In the genomic region with DNA sequence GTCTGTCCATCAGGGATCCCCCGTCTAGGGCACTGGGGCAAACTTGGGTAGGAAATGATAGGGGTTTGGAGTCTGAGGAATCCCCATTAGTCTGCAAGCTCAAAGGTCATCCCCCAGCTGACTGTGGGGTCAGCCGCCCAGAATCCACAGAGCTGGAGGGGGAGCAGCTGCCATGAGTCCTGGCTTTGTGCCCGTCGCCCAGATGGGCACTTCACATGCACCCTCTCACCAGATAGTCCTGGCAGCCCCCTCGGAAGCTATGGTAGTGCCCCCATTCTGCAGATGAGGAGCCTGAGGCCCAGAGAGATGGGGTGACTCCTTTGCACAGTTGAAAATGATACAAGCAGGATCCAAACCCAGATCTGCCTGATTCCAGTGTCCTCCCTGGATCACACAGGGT, we compare ENCODE assay signal across 17 cellular contexts. TPM values are rescaled to one million over a fixed set of nuclear protein-coding genes. Genes with fewer than 3 reads are reported as not detected.
A peak's percentile ranks its signal among the peaks of the same experiment; 100 is the strongest.
DNase-seq lines count a peak whose midpoint lies in the region; ATAC-seq and TF ChIP-seq lines count a peak whose summit lies in the region.
"Had no signal": no experiment of that assay in that cellular context is flagged by ENCODE, and none has a peak within 500 bp of the region (broad histone marks: within the 10 kb centered on the region; RNA-seq: fewer than 3 reads in every experiment).

No MANE protein-coding gene starts in this region.

- intact Hi-C loops in ascending aorta (cut with DNase I) = no loop called here

- H3K27ac ChIP-seq in ascending aorta = peak overlapping the region; percentile 41 to 44
- H3K27ac ChIP-seq: 22Rv1 had no signal

- ATAC-seq in stimulated activated effector memory CD8-positive, alpha-beta T cell treated with anti-CD3 and anti-CD28 coated beads, Interleukin-12 subunit alpha, Interleukin-12 subunit beta, amount 100 ng/mL, for 72 hours = no peak
- ATAC-seq: CD8-positive, alpha-beta T cell; K562 had no signal

- no peak overlapping the region for H3K4me3 ChIP-seq in ascending aorta
- H3K4me3 ChIP-seq: BLaER1 treated with 17β-estradiol and CSF1 and Interleukin-3, amounts not matched to agents 10 nM and 100 nM; K562 had no signal

- H3K9me3 ChIP-seq in ascending aorta = no peaks in the 10 kb centered on the region
- H3K9me3 ChIP-seq: BLaER1 treated with 17β-estradiol and CSF1 and Interleukin-3, amounts not matched to agents 10 nM and 100 nM had no signal

- peaks cover 7% of the 10 kb centered on the region for H3K27me3 Mint-ChIP-seq in HFFc6 (ENCODE audit: insufficient read depth)

- peaks cover 9 to 20% of the 10 kb centered on the region in 2 donors for H3K4me1 ChIP-seq in ascending aorta

- DNase-seq in DMS 273 (lab: John Stamatoyannopoulos, UW; ENCODE audit: unreplicated experiment) = peak; percentile 19
- no peak for DNase-seq in DMS 273 treated with DMSO at 0.1 percent for 48 hours (lab: John Stamatoyannopoulos, UW)
- DNase-seq in HFFc6 = no peak
- no peak for DNase-seq in ascending aorta (ENCODE audit: low spot score in 2 of 2)
- no peak for DNase-seq in stimulated activated effector memory CD8-positive, alpha-beta T cell treated with anti-CD3 and anti-CD28 coated beads, Interleukin-12 subunit alpha, Interleukin-12 subunit beta, amount 100 ng/mL, for 72 hours (ENCODE audit: low spot score in 2 of 2)
- DNase-seq in GM19238 (ENCODE audit: insufficient read length, low spot score) = no peak
- no peak for DNase-seq in medulla oblongata (ENCODE audit: extremely low spot score)
- DNase-seq: COR-L47, DMS153, DMS79, GDM1, GOT3, H9 had no signal

- H3K36me3 Mint-ChIP-seq in HFFc6 (ENCODE audit: low read depth) = peaks cover 54% of the 10 kb centered on the region
- H3K36me3 Mint-ChIP-seq in stimulated activated effector memory CD8-positive, alpha-beta T cell treated with anti-CD3 and anti-CD28 coated beads, Interleukin-12 subunit alpha, Interleukin-12 subunit beta, amount 100 ng/mL, for 72 hours = peaks cover 52% of the 10 kb centered on the region

- H3K27ac Mint-ChIP-seq in HFFc6 = peak overlapping the region; percentile 36; the same call in 1 of the 2 replicates
- H3K27ac Mint-ChIP-seq in stimulated activated effector memory CD8-positive, alpha-beta T cell treated with anti-CD3 and anti-CD28 coated beads, Interleukin-12 subunit alpha, Interleukin-12 subunit beta, amount 100 ng/mL, for 72 hours = peak overlapping the region; percentile 54

- no peaks in the 10 kb centered on the region for H3K9me3 Mint-ChIP-seq in HFFc6
- H3K9me3 Mint-ChIP-seq in stimulated activated effector memory CD8-positive, alpha-beta T cell treated with anti-CD3 and anti-CD28 coated beads, Interleukin-12 subunit alpha, Interleukin-12 subunit beta, amount 100 ng/mL, for 72 hours = no peaks in the 10 kb centered on the region
- H3K9me3 Mint-ChIP-seq: CD8-positive, alpha-beta T cell; H9 had no signal

- peaks cover 57% of the 10 kb centered on the region for H3K4me1 Mint-ChIP-seq in HFFc6 (ENCODE audit: low read depth)
- H3K4me1 Mint-ChIP-seq in stimulated activated effector memory CD8-positive, alpha-beta T cell treated with anti-CD3 and anti-CD28 coated beads, Interleukin-12 subunit alpha, Interleukin-12 subunit beta, amount 100 ng/mL, for 72 hours = peaks cover 14% of the 10 kb centered on the region
- H3K4me1 Mint-ChIP-seq: H9 had no signal

- no peaks in the 10 kb centered on the region for H3K27me3 ChIP-seq in ascending aorta
- H3K27me3 ChIP-seq: BLaER1 treated with 17β-estradiol and CSF1 and Interleukin-3, amounts not matched to agents 10 nM and 100 nM had no signal

- no peak overlapping the region for H3K4me3 Mint-ChIP-seq in HFFc6
- no peak overlapping the region for H3K4me3 Mint-ChIP-seq in stimulated activated effector memory CD8-positive, alpha-beta T cell treated with anti-CD3 and anti-CD28 coated beads, Interleukin-12 subunit alpha, Interleukin-12 subunit beta, amount 100 ng/mL, for 72 hours
- H3K4me3 Mint-ChIP-seq: CD8-positive, alpha-beta T cell; H9 had no signal

- TF ChIP-seq CTCF in HFFc6 (IDR thresholded peaks at IDR 0.05) (no peak), ascending aorta (IDR thresholded peaks at IDR 0.05) (no peak)

- H3K36me3 ChIP-seq in ascending aorta = peaks cover 27 to 74% of the 10 kb centered on the region in 2 donors

RNA-seq across cellular contexts. Expression of a gene that starts 35.7 kb away (rescaled TPM):
- 100 to 1,000 TPM in 5 of 6 experiments, 10 to 100 TPM in 1; 88.9 to 122 (median 113) TPM for total RNA-seq in HFFc6 (2021; fragmentation: NEBNext Ultra II Directional; extraction: Animal tissue kit (Norgen Biotek cat#: 25700))
- total RNA-seq in ascending aorta = 0.75 TPM

Comparison
In these comparisons a context has a peak if more than half of its experiments do, and no peak if none do; other contexts are left out.
1. RNA of a gene that starts 35.7 kb away (total RNA-seq): 88.9 to 122 TPM in HFFc6; 0.75 TPM in ascending aorta (single experiment); every median in the first group is over 10 times any median in the second.